1 cellular context compared by ENCODE assay signal in the genomic region with DNA sequence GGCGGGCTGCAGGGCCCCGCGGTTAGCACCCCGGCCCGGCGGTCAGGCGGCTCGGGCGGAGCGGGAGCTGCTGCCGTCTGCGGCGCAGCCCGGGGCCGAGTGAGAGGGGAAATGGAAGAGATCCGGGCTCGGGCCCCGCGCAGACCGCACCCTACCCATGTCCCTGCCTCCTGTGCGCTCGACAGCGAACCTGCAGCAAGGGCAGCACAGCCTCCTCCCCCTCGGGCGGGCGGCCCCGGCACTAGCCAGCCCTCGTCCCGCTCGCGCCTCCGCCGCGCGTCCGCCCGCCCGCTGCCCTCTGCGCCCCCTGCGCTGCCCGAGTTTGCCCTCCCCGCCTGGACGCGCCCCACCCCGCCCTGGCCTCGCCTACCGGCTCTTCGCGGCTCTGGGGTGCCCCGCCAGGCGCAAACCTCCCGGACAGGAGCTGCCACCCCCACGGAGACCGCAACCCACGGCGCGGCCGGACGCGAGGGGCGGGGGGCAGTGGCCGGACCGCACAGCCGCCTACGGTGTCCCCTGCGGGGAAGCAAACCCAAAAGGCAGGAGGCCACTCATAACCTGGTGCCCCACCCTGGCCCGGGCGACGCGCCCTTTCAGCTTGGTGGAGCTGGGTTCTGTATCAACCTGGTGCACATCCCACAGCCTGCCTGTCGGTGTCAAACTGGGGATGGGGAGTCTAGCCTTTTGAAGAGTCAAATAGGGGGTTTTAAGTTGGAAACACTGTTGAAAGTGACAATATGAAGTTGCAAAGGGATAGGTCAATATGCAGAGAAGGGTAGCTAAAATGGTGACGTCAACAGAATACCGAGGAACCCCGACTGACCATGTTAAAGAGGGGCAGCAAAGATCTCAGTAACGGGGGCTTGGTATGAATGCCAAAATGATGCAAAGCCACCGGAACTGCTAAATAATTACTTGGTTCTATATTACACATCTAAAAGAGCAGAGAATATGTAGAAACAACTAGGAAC.
TF ChIP-seq lines count a peak whose summit lies in the region.

A gene (minus strand): TSS at position 101 of the 971 bp plus-strand sequence. CDS start 454 bp downstream, outside the sequence.

TF ChIP-seq in SK-N-SH, 30 proteins besides CTCF, POLR2A, EP300 and RAD21 (continued from another document):
- TF ChIP-seq EZH2phosphoT487 (IDR thresholded peaks at IDR 0.05; ENCODE audit: borderline replicate concordance, low read depth) (peak; percentile 86; the same call in 1 of the 2 replicates), FOXM1 (IDR thresholded peaks at IDR 0.05; ENCODE audit: low read depth) (no peak), TEAD4 (IDR thresholded peaks at IDR 0.05; ENCODE audit: borderline replicate concordance, insufficient read depth) (no peak), FOXJ3 (CRISPR knock-in tag; IDR thresholded peaks at IDR 0.05) (no peak), RFX5 (IDR thresholded peaks at IDR 0.05; ENCODE audit: low read length) (no peak)
- TF ChIP-seq, protein P1, sequence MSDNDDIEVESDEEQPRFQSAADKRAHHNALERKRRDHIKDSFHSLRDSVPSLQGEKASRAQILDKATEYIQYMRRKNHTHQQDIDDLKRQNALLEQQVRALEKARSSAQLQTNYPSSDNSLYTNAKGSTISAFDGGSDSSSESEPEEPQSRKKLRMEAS (IDR thresholded peaks at IDR 0.05; ENCODE audit: low read depth), result no peak
